In the genomic region with DNA sequence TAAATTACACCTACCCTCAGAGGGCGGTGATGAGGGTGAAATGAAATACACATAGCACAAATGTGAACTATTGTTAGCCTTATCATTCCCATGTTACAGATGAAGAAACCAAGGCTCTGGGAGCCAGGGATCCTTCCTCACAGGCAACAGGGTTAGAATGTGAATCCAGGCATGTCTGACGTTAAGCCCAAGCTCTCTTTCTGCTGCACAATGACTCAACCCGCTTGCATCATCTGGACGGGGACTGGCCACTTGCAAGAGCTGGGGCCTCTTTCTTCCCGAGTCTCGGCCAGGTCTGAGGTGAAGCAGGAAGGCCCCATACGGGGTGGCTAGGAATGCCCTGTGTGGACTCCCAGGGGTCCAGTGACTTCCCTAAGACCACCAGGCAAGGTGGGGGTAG, we compare ENCODE assay signal across 12 cellular contexts.
DNase-seq lines count a peak whose midpoint lies in the region; TF ChIP-seq lines count a peak whose summit lies in the region.
"Had no signal": no experiment of that assay in that cellular context is flagged by ENCODE, and none has a peak within 500 bp of the region (broad histone marks: within the 10 kb centered on the region; RNA-seq: fewer than 3 reads in every experiment).

No MANE protein-coding gene starts in this region.

- H3K9me3 ChIP-seq in neuronal stem cell (replicated peaks in 1 of 2; ENCODE audit: control insufficient read depth in 2 of 2, insufficient read depth in 1 of 2, low read depth in 1 of 2, low read length in 2 of 2) = peaks cover 0 to 1% of the 10 kb centered on the region in 2 donors

- H3K9me3 Mint-ChIP-seq in activated T-helper 1 cell treated with anti-CD3 and anti-CD28 coated beads, Interleukin-12 subunit alpha, Interleukin-12 subunit beta, Interleukin-2, Interleukin-4 antibody, amounts not matched to agents 30 ng/mL and 10 ng/mL and 1 ng/mL, durations not matched to agents 14 hours and 24 hours and 36 hours = no peaks in the 10 kb centered on the region
- no peaks in the 10 kb centered on the region for H3K9me3 Mint-ChIP-seq in activated CD4-positive, alpha-beta T cell treated with anti-CD3 and anti-CD28 coated beads, Interleukin-2, amount 10 ng/mL, durations not matched to agents 24 days and 14 days

- DNase-seq in GF-D8 (lab: John Stamatoyannopoulos, UW) (peak; percentile 62), NCI-H460 (ENCODE audit: extremely low read depth, low read depth) (peak; percentile 92), choroid plexus epithelial cell (ENCODE audit: low read depth) (peak; percentile 97), neuronal stem cell (ENCODE audit: low spot score) (no peak), DMS 273 (lab: John Stamatoyannopoulos, UW; ENCODE audit: unreplicated experiment) (no peak)
- no peak for DNase-seq in activated T-helper 1 cell treated with anti-CD3 and anti-CD28 coated beads, Interleukin-12 subunit alpha, Interleukin-12 subunit beta, Interleukin-2, Interleukin-4 antibody, amounts not matched to agents 30 ng/mL and 10 ng/mL and 1 ng/mL, durations not matched to agents 14 hours and 24 hours and 36 hours (ENCODE audit: low spot score)
- no peak for DNase-seq in activated CD4-positive, alpha-beta T cell treated with anti-CD3 and anti-CD28 coated beads, Interleukin-2, amount 10 ng/mL, durations not matched to agents 24 days and 14 days
- no peak for DNase-seq in activated naive CD4-positive, alpha-beta T cell (lab: John Stamatoyannopoulos, UW)
- DNase-seq: kidney, NCI-H1436, retina, SHP77 treated with DMSO at 0.1 percent for 48 hours had no signal

- no peak overlapping the region for H3K18ac ChIP-seq in neuronal stem cell (ENCODE audit: low read length)

- H2AFZ ChIP-seq in neuronal stem cell (ENCODE audit: low read length) = no peak overlapping the region

- no peak overlapping the region for H2BK12ac ChIP-seq in neuronal stem cell (ENCODE audit: low read length)

- no peaks in the 10 kb centered on the region for H3K79me1 ChIP-seq in neuronal stem cell (ENCODE audit: low read depth, low read length)

- no peak overlapping the region for H4K8ac ChIP-seq in neuronal stem cell (ENCODE audit: low read depth, low read length)

- intact Hi-C loops in activated T-helper 1 cell treated with anti-CD3 and anti-CD28 coated beads, Interleukin-12 subunit alpha, Interleukin-12 subunit beta, Interleukin-2, Interleukin-4 antibody, amounts not matched to agents 30 ng/mL and 10 ng/mL and 1 ng/mL, durations not matched to agents 14 hours and 24 hours and 36 hours (cut with micrococcal nuclease) = no loop called here
- intact Hi-C loops in activated CD4-positive, alpha-beta T cell treated with anti-CD3 and anti-CD28 coated beads, Interleukin-2, amount 10 ng/mL, durations not matched to agents 24 days and 14 days (cut with micrococcal nuclease) = no loop called here

- peaks cover 12% of the 10 kb centered on the region for H3K4me1 Mint-ChIP-seq in activated T-helper 1 cell treated with anti-CD3 and anti-CD28 coated beads, Interleukin-12 subunit alpha, Interleukin-12 subunit beta, Interleukin-2, Interleukin-4 antibody, amounts not matched to agents 30 ng/mL and 10 ng/mL and 1 ng/mL, durations not matched to agents 14 hours and 24 hours and 36 hours (ENCODE audit: low read depth)
- peaks cover 2% of the 10 kb centered on the region for H3K4me1 Mint-ChIP-seq in activated CD4-positive, alpha-beta T cell treated with anti-CD3 and anti-CD28 coated beads, Interleukin-2, amount 10 ng/mL, durations not matched to agents 24 days and 14 days

- no peak overlapping the region for H3K27ac Mint-ChIP-seq in activated T-helper 1 cell treated with anti-CD3 and anti-CD28 coated beads, Interleukin-12 subunit alpha, Interleukin-12 subunit beta, Interleukin-2, Interleukin-4 antibody, amounts not matched to agents 30 ng/mL and 10 ng/mL and 1 ng/mL, durations not matched to agents 14 hours and 24 hours and 36 hours
- H3K27ac Mint-ChIP-seq in activated CD4-positive, alpha-beta T cell treated with anti-CD3 and anti-CD28 coated beads, Interleukin-2, amount 10 ng/mL, durations not matched to agents 24 days and 14 days = no peak overlapping the region

- H3K27ac ChIP-seq in neuronal stem cell (replicated peaks; ENCODE audit: low read length) = no peak overlapping the region

- H3K4me3 Mint-ChIP-seq in activated T-helper 1 cell treated with anti-CD3 and anti-CD28 coated beads, Interleukin-12 subunit alpha, Interleukin-12 subunit beta, Interleukin-2, Interleukin-4 antibody, amounts not matched to agents 30 ng/mL and 10 ng/mL and 1 ng/mL, durations not matched to agents 14 hours and 24 hours and 36 hours = no peak overlapping the region
- H3K4me3 Mint-ChIP-seq in activated CD4-positive, alpha-beta T cell treated with anti-CD3 and anti-CD28 coated beads, Interleukin-2, amount 10 ng/mL, durations not matched to agents 24 days and 14 days = no peak overlapping the region

- peaks cover 0 to 6% of the 10 kb centered on the region in 2 donors for H3K36me3 ChIP-seq in neuronal stem cell (replicated peaks in 1 of 2; ENCODE audit: control insufficient read depth in 2 of 2, insufficient read depth in 2 of 2, low read length in 2 of 2)

- no peak overlapping the region for H3K4me2 ChIP-seq in neuronal stem cell (ENCODE audit: insufficient read depth, low read length, poor library complexity, severe bottlenecking)

- no peak overlapping the region for H2BK15ac ChIP-seq in neuronal stem cell (ENCODE audit: low read length)

- H3K36me3 Mint-ChIP-seq in activated T-helper 1 cell treated with anti-CD3 and anti-CD28 coated beads, Interleukin-12 subunit alpha, Interleukin-12 subunit beta, Interleukin-2, Interleukin-4 antibody, amounts not matched to agents 30 ng/mL and 10 ng/mL and 1 ng/mL, durations not matched to agents 14 hours and 24 hours and 36 hours (ENCODE audit: low read depth) = no peaks in the 10 kb centered on the region
- peaks cover 9% of the 10 kb centered on the region for H3K36me3 Mint-ChIP-seq in activated CD4-positive, alpha-beta T cell treated with anti-CD3 and anti-CD28 coated beads, Interleukin-2, amount 10 ng/mL, durations not matched to agents 24 days and 14 days (ENCODE audit: low read depth)

- H3K27me3 ChIP-seq in neuronal stem cell (ENCODE audit: control insufficient read depth in 3 of 3, insufficient read depth in 3 of 3, low read depth in 1 of 3, low read length in 3 of 3) = no peaks in the 10 kb centered on the region

- H3K23ac ChIP-seq in neuronal stem cell (ENCODE audit: low read depth, low read length, poor library complexity) = no peak overlapping the region

- H2BK120ac ChIP-seq in neuronal stem cell (ENCODE audit: low read depth, low read length) = no peak overlapping the region

- H4K91ac ChIP-seq in neuronal stem cell (ENCODE audit: low read depth, low read length, poor library complexity) = peak overlapping the region; percentile 34

- H3K4me1 ChIP-seq in neuronal stem cell (ENCODE audit: control insufficient read depth in 2 of 2, insufficient read depth in 1 of 2, low read depth in 1 of 2, low read length in 2 of 2) = peaks cover 42 to 48% of the 10 kb centered on the region in 2 donors

- H3K14ac ChIP-seq in neuronal stem cell (ENCODE audit: low read length) = no peak overlapping the region

- TF ChIP-seq CTCF in choroid plexus epithelial cell (conservative IDR thresholded peaks at IDR 0.05; ENCODE audit: low read depth, low read length) = no peak

- H3K27me3 Mint-ChIP-seq in activated T-helper 1 cell treated with anti-CD3 and anti-CD28 coated beads, Interleukin-12 subunit alpha, Interleukin-12 subunit beta, Interleukin-2, Interleukin-4 antibody, amounts not matched to agents 30 ng/mL and 10 ng/mL and 1 ng/mL, durations not matched to agents 14 hours and 24 hours and 36 hours (ENCODE audit: insufficient read depth) = no peaks in the 10 kb centered on the region
- H3K27me3 Mint-ChIP-seq in activated CD4-positive, alpha-beta T cell treated with anti-CD3 and anti-CD28 coated beads, Interleukin-2, amount 10 ng/mL, durations not matched to agents 24 days and 14 days = no peaks in the 10 kb centered on the region

- H3K4me3 ChIP-seq in choroid plexus epithelial cell (ENCODE audit: low read depth, low read length) = no peak overlapping the region
- no peak overlapping the region for H3K4me3 ChIP-seq in neuronal stem cell (ENCODE audit: low read length in 2 of 2)

- no CpG with 5 or more reads among the region's 7 CpGs for WGBS in neuronal stem cell (ENCODE audit: extremely low coverage in 2 of 2, insufficient read length in 2 of 2, insufficient replicate concordance in 1 of 2), 2 donors

- no peak overlapping the region for H2AK5ac ChIP-seq in neuronal stem cell (ENCODE audit: low read depth, low read length)

- H3K9ac ChIP-seq in neuronal stem cell (ENCODE audit: low read depth, low read length, poor library complexity) = no peak overlapping the region

- H2BK5ac ChIP-seq in neuronal stem cell (ENCODE audit: low read length) = no peak overlapping the region

- no peak overlapping the region for H3K4ac ChIP-seq in neuronal stem cell (ENCODE audit: low read length)

Comparison
In these comparisons a context has a peak if more than half of its experiments do, and no peak if none do; other contexts are left out.
1. DNase-seq: peak in GF-D8 (single experiment), NCI-H460 (single experiment) and choroid plexus epithelial cell (single experiment); none in neuronal stem cell (single experiment), DMS 273 (single experiment), activated T-helper 1 cell treated with anti-CD3 and anti-CD28 coated beads, Interleukin-12 subunit alpha, Interleukin-12 subunit beta, Interleukin-2, Interleukin-4 antibody, amounts not matched to agents 30 ng/mL and 10 ng/mL and 1 ng/mL, durations not matched to agents 14 hours and 24 hours and 36 hours (single experiment), activated CD4-positive, alpha-beta T cell treated with anti-CD3 and anti-CD28 coated beads, Interleukin-2, amount 10 ng/mL, durations not matched to agents 24 days and 14 days (single experiment) and activated naive CD4-positive, alpha-beta T cell (0 of 4).